In genomic region chr1:99590578-99591209, GRCh38 we compare ENCODE assay signal across 10 cellular contexts. TPM values are rescaled to one million over a fixed set of nuclear protein-coding genes. Genes with fewer than 3 reads are reported as not detected.
A peak's percentile ranks its signal among the peaks of the same experiment; 100 is the strongest.
DNase-seq lines count a peak whose midpoint lies in the region; ATAC-seq and TF ChIP-seq lines count a peak whose summit lies in the region.
"Had no signal": no experiment of that assay in that cellular context is flagged by ENCODE, and none has a peak within 500 bp of the region (broad histone marks: within the 10 kb centered on the region; RNA-seq: fewer than 3 reads in every experiment).

No MANE protein-coding gene starts in this region.

- H2AFZ ChIP-seq in PC-9, result no peak overlapping the region

- H3K27me3 ChIP-seq in A673 (replicated peaks; ENCODE audit: insufficient read depth, low read depth, low read length, poor library complexity), result no peaks in the 10 kb centered on the region
- no peaks in the 10 kb centered on the region for H3K27me3 ChIP-seq in breast epithelium
- no peaks in the 10 kb centered on the region for H3K27me3 ChIP-seq in PC-9 (ENCODE audit: insufficient read depth, low read depth)

- H3F3A ChIP-seq in PC-9 (ENCODE audit: insufficient read depth, low read depth), result no peaks in the 10 kb centered on the region

- no peaks in the 10 kb centered on the region for H3K4me1 Mint-ChIP-seq in activated T-helper 2 cell treated with anti-CD3 and anti-CD28 coated beads, Interferon-gamma antibody, Interleukin-2, Interleukin-4, amounts not matched to agents 10 μg/mL and 5 μg/mL and 100 μg/mL, durations not matched to agents 14 hours and 24 hours and 36 hours (ENCODE audit: low read depth)
- H3K4me1 Mint-ChIP-seq: B cell had no signal

- intact Hi-C loops in A673 (cut with micrococcal nuclease; ENCODE audit: unreplicated experiment) (no loop called here), breast epithelium (cut with DNase I; ENCODE audit: low total_unique reads) (no loop called here), PC-9 (cut with micrococcal nuclease; ENCODE audit: unreplicated experiment) (no loop called here)
- intact Hi-C loops in activated T-helper 2 cell treated with anti-CD3 and anti-CD28 coated beads, Interferon-gamma antibody, Interleukin-2, Interleukin-4, amounts not matched to agents 10 μg/mL and 5 μg/mL and 100 μg/mL, durations not matched to agents 14 hours and 24 hours and 36 hours (cut with micrococcal nuclease), result no loop called here

- H3K27ac ChIP-seq in A673 (ENCODE audit: low read depth, low read length, poor library complexity, severe bottlenecking) (no peak overlapping the region), breast epithelium (peak overlapping the region; percentile 46 to 58), PC-9 (no peak overlapping the region)

- no TSS peak for BruUV-seq in A673 (replicated peaks; lab: Mats Ljungman, UMichigan)
- BruUV-seq in PC-9 (replicated peaks; lab: Mats Ljungman, UMichigan), result no TSS peak

- H3K4me3 ChIP-seq in A673 (ENCODE audit: low read depth, low read length, poor library complexity, severe bottlenecking) (no peak overlapping the region), breast epithelium (no peak overlapping the region), PC-9 (no peak overlapping the region)

- no peak for TF ChIP-seq EP300 in Ishikawa (IDR thresholded peaks at IDR 0.05; ENCODE audit: borderline replicate concordance)

- no peak overlapping the region for H3K4me3 Mint-ChIP-seq in activated T-helper 2 cell treated with anti-CD3 and anti-CD28 coated beads, Interferon-gamma antibody, Interleukin-2, Interleukin-4, amounts not matched to agents 10 μg/mL and 5 μg/mL and 100 μg/mL, durations not matched to agents 14 hours and 24 hours and 36 hours (ENCODE audit: low read depth)
- H3K4me3 Mint-ChIP-seq: B cell; T-helper 1 cell treated with Interleukin-12 subunit alpha and Interleukin-12 subunit beta and Interleukin-4 antibody, amounts not matched to agents 30 μg/mL and 1 μg/mL, for 36 hours had no signal

- H3K4me1 ChIP-seq in A673 (ENCODE audit: insufficient read depth, low read length, poor library complexity, severe bottlenecking) (peaks cover 4% of the 10 kb centered on the region), breast epithelium (no peaks in the 10 kb centered on the region), PC-9 (replicated peaks; ENCODE audit: insufficient read depth) (0 out of 2 replicates have a peak, but pooled peaks cover 4% of the 10 kb centered on the region)

- H3K79me2 ChIP-seq in PC-9 (ENCODE audit: low read depth), result no peaks in the 10 kb centered on the region

- no peak overlapping the region for H3K4me2 ChIP-seq in PC-9

- peak; percentile 60 for DNase-seq in A673 (ENCODE audit: low spot score)
- DNase-seq in breast epithelium (ENCODE audit: low spot score in 2 of 2), result no peak
- DNase-seq in kidney glomerular epithelial cell (lab: John Stamatoyannopoulos, UW), result peak; percentile 93
- no peak for DNase-seq in PC-9
- DNase-seq in activated T-helper 2 cell treated with anti-CD3 and anti-CD28 coated beads, Interferon-gamma antibody, Interleukin-2, Interleukin-4, amounts not matched to agents 10 μg/mL and 5 μg/mL and 100 μg/mL, durations not matched to agents 14 hours and 24 hours and 36 hours (ENCODE audit: low spot score), result no peak
- no peak for DNase-seq in central memory CD4-positive, alpha-beta T cell

- ATAC-seq in GM21526 (IDR thresholded peaks at IDR 0.05; ENCODE audit: low FRiP score, unreplicated experiment), result no peak

- no peaks in the 10 kb centered on the region for H4K20me1 ChIP-seq in PC-9 (ENCODE audit: insufficient read depth)

- no peaks in the 10 kb centered on the region for H3K9me3 Mint-ChIP-seq in activated T-helper 2 cell treated with anti-CD3 and anti-CD28 coated beads, Interferon-gamma antibody, Interleukin-2, Interleukin-4, amounts not matched to agents 10 μg/mL and 5 μg/mL and 100 μg/mL, durations not matched to agents 14 hours and 24 hours and 36 hours
- H3K9me3 Mint-ChIP-seq: T-helper 1 cell treated with Interleukin-12 subunit alpha and Interleukin-12 subunit beta and Interleukin-4 antibody, amounts not matched to agents 30 μg/mL and 1 μg/mL, for 36 hours had no signal

- no peaks in the 10 kb centered on the region for H3K9me2 ChIP-seq in PC-9 (ENCODE audit: insufficient read depth)

- CTCF ChIA-PET in A673 (lab: Charles Lee) (no interaction called here), PC-9 (lab: Charles Lee) (no interaction called here)

- H3K36me3 ChIP-seq in A673 (ENCODE audit: insufficient read depth, low read length, poor library complexity, severe bottlenecking), result no peaks in the 10 kb centered on the region
- H3K36me3 ChIP-seq in breast epithelium, result no peaks in the 10 kb centered on the region
- no peaks in the 10 kb centered on the region for H3K36me3 ChIP-seq in PC-9 (ENCODE audit: low read depth)

- TF ChIP-seq CTCF in A673 (conservative IDR thresholded peaks at IDR 0.05; ENCODE audit: low read depth, low read length), result no peak
- no peak for TF ChIP-seq CTCF in breast epithelium (IDR thresholded peaks at IDR 0.05)
- no peak for TF ChIP-seq CTCF in PC-9 (conservative IDR thresholded peaks at IDR 0.05)

- TF ChIP-seq POLR2A in breast epithelium (IDR thresholded peaks at IDR 0.05), result no peak

- POLR2A ChIA-PET in A673 (lab: Charles Lee; ENCODE audit: low non-redundant PET) (no interaction called here), PC-9 (lab: Charles Lee; ENCODE audit: unreplicated experiment) (interaction anchor here (0.6 kb wide), 1 partner anchor 55 kb away, joined by 3 read pairs; the partner anchor contains the start of gene PALMD)

- no peaks in the 10 kb centered on the region for H3K27me3 Mint-ChIP-seq in activated T-helper 2 cell treated with anti-CD3 and anti-CD28 coated beads, Interferon-gamma antibody, Interleukin-2, Interleukin-4, amounts not matched to agents 10 μg/mL and 5 μg/mL and 100 μg/mL, durations not matched to agents 14 hours and 24 hours and 36 hours (ENCODE audit: low read depth)

- no peaks in the 10 kb centered on the region for H3K9me3 ChIP-seq in A673 (ENCODE audit: low read depth, low read length, poor library complexity, severe bottlenecking)
- no peaks in the 10 kb centered on the region for H3K9me3 ChIP-seq in breast epithelium
- H3K9me3 ChIP-seq in PC-9 (ENCODE audit: insufficient read depth, low read depth), result no peaks in the 10 kb centered on the region

- no peak for TF ChIP-seq RAD21 in Ishikawa (IDR thresholded peaks at IDR 0.05; ENCODE audit: low read depth)

- no peaks in the 10 kb centered on the region for H3K36me3 Mint-ChIP-seq in activated T-helper 2 cell treated with anti-CD3 and anti-CD28 coated beads, Interferon-gamma antibody, Interleukin-2, Interleukin-4, amounts not matched to agents 10 μg/mL and 5 μg/mL and 100 μg/mL, durations not matched to agents 14 hours and 24 hours and 36 hours (ENCODE audit: low read depth)

- H3K27ac Mint-ChIP-seq in activated T-helper 2 cell treated with anti-CD3 and anti-CD28 coated beads, Interferon-gamma antibody, Interleukin-2, Interleukin-4, amounts not matched to agents 10 μg/mL and 5 μg/mL and 100 μg/mL, durations not matched to agents 14 hours and 24 hours and 36 hours, result no peak overlapping the region
- H3K27ac Mint-ChIP-seq: B cell; T-helper 1 cell treated with Interleukin-12 subunit alpha and Interleukin-12 subunit beta and Interleukin-4 antibody, amounts not matched to agents 30 μg/mL and 1 μg/mL, for 36 hours had no signal

TF ChIP-seq in Ishikawa, 13 proteins besides CTCF, POLR2A, EP300 and RAD21:
- TF ChIP-seq FOXM1 (IDR thresholded peaks at IDR 0.05; ENCODE audit: borderline replicate concordance, low read depth) (no peak), NFIC (IDR thresholded peaks at IDR 0.05) (peak; percentile 22; the same call in 1 of the 2 replicates)

RNA-seq across cellular contexts. Expression of gene PALMD, which starts 55.2 kb away (rescaled TPM):
- not detected in 2 replicates for total RNA-seq in A673 (2021)
- total RNA-seq in breast epithelium, result 10 to 100 TPM; 35.3 to 96.7 (median 77.7) TPM
- total RNA-seq in PC-9 (2021), result 0.68 and 1.2 TPM in 2 replicates
- total RNA-seq in activated T-helper 2 cell treated with anti-CD3 and anti-CD28 coated beads, Interferon-gamma antibody, Interleukin-2, Interleukin-4, amounts not matched to agents 10 μg/mL and 5 μg/mL and 100 μg/mL, durations not matched to agents 14 hours and 24 hours and 36 hours, result not detected in 2 replicates
- total RNA-seq: B cell had no signal

Comparison
In these comparisons a context has a peak if more than half of its experiments do, and no peak if none do; other contexts are left out.
1. DNase-seq: peak in A673 (single experiment) and kidney glomerular epithelial cell (single experiment); none in breast epithelium (0 of 2), PC-9 (0 of 2), activated T-helper 2 cell treated with anti-CD3 and anti-CD28 coated beads, Interferon-gamma antibody, Interleukin-2, Interleukin-4, amounts not matched to agents 10 μg/mL and 5 μg/mL and 100 μg/mL, durations not matched to agents 14 hours and 24 hours and 36 hours (single experiment) and central memory CD4-positive, alpha-beta T cell (single experiment).
2. H3K27ac ChIP-seq: peak in breast epithelium (2 of 2); none in A673 (single experiment) and PC-9 (single experiment).
3. RNA of gene PALMD, which starts 55.2 kb away (total RNA-seq): 35.3 to 96.7 TPM in breast epithelium; 0.68 to 1.2 TPM in PC-9, not detected in A673 and not detected in activated T-helper 2 cell treated with anti-CD3 and anti-CD28 coated beads, Interferon-gamma antibody, Interleukin-2, Interleukin-4, amounts not matched to agents 10 μg/mL and 5 μg/mL and 100 μg/mL, durations not matched to agents 14 hours and 24 hours and 36 hours; every median in the first group is over 10 times any median in the second.